1 cellular context compared by ENCODE assay signal in the genomic region with DNA sequence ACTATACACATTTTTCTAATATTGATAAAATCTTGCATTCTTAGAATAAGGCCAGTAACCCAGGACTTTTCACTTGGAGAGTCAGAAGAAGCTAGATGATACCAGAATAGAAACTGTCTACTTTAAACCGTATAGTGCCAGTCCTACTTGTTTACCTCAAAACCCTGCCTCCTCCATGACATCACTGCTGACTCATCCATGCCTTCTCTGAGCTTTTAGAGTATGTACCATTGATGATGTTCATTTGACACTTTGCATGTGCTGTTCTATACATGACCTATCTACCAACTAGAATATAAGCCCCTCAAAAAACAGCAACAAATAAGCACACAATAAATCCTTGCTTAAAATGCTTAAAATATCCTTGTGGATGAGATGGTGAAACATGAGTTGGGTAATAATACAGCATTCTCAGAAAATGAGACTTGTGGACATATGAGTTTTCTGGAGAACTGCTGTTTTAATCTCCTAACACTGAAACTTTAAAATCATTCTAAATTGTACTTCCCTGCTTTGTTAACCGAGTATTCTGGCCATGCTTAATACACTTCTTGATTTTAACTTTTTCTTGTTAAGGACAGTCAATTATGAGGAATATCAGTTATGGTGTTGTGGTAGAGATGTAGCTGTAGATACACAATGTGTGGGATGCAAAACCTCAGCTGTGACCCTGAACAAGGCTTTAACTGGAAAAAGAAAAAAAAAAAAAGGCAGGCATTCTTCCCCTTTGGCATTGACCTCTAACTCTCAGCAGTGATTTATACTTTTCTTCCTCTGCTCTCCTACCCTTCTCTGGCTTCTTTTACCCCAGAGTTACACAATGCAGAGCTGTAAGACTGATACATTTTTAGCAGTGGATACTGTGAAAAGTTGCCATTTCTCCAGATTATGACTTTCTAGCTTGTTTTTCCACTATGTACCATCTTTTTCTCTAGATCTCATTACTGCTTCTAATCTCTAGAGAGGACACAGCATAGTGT.
TF ChIP-seq lines count a peak whose summit lies in the region.

No MANE protein-coding gene starts in this region.

TF ChIP-seq in HCT116, 20 proteins besides CTCF, POLR2A, EP300 and RAD21 (continued from another document):
- TF ChIP-seq, protein P1, sequence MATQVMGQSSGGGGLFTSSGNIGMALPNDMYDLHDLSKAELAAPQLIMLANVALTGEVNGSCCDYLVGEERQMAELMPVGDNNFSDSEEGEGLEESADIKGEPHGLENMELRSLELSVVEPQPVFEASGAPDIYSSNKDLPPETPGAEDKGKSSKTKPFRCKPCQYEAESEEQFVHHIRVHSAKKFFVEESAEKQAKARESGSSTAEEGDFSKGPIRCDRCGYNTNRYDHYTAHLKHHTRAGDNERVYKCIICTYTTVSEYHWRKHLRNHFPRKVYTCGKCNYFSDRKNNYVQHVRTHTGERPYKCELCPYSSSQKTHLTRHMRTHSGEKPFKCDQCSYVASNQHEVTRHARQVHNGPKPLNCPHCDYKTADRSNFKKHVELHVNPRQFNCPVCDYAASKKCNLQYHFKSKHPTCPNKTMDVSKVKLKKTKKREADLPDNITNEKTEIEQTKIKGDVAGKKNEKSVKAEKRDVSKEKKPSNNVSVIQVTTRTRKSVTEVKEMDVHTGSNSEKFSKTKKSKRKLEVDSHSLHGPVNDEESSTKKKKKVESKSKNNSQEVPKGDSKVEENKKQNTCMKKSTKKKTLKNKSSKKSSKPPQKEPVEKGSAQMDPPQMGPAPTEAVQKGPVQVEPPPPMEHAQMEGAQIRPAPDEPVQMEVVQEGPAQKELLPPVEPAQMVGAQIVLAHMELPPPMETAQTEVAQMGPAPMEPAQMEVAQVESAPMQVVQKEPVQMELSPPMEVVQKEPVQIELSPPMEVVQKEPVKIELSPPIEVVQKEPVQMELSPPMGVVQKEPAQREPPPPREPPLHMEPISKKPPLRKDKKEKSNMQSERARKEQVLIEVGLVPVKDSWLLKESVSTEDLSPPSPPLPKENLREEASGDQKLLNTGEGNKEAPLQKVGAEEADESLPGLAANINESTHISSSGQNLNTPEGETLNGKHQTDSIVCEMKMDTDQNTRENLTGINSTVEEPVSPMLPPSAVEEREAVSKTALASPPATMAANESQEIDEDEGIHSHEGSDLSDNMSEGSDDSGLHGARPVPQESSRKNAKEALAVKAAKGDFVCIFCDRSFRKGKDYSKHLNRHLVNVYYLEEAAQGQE (IDR thresholded peaks at IDR 0.05; ENCODE audit: low read depth), result no peak
- TF ChIP-seq FOSL1 (IDR thresholded peaks at IDR 0.05; ENCODE audit: low read depth), result peak; percentile 63
- TF ChIP-seq, protein P2, sequence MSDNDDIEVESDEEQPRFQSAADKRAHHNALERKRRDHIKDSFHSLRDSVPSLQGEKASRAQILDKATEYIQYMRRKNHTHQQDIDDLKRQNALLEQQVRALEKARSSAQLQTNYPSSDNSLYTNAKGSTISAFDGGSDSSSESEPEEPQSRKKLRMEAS (IDR thresholded peaks at IDR 0.05), result peak; percentile 35; the same call in 1 of the 2 replicates
- TF ChIP-seq, protein P3, sequence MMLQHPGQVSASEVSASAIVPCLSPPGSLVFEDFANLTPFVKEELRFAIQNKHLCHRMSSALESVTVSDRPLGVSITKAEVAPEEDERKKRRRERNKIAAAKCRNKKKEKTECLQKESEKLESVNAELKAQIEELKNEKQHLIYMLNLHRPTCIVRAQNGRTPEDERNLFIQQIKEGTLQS (IDR thresholded peaks at IDR 0.05), result peak; percentile 17; the same call in 1 of the 2 replicates
- TF ChIP-seq EGR1 (IDR thresholded peaks at IDR 0.05; ENCODE audit: low read depth), result no peak
- 0 out of 2 replicates have a peak, but pooled peaks have one; percentile 37 for TF ChIP-seq CEBPB (IDR thresholded peaks at IDR 0.05; ENCODE audit: low read depth)
- TF ChIP-seq SP1 (IDR thresholded peaks at IDR 0.05; ENCODE audit: low read depth), result peak; percentile 42
